ENCODE assay signal across 8 cellular contexts in the genomic region with DNA sequence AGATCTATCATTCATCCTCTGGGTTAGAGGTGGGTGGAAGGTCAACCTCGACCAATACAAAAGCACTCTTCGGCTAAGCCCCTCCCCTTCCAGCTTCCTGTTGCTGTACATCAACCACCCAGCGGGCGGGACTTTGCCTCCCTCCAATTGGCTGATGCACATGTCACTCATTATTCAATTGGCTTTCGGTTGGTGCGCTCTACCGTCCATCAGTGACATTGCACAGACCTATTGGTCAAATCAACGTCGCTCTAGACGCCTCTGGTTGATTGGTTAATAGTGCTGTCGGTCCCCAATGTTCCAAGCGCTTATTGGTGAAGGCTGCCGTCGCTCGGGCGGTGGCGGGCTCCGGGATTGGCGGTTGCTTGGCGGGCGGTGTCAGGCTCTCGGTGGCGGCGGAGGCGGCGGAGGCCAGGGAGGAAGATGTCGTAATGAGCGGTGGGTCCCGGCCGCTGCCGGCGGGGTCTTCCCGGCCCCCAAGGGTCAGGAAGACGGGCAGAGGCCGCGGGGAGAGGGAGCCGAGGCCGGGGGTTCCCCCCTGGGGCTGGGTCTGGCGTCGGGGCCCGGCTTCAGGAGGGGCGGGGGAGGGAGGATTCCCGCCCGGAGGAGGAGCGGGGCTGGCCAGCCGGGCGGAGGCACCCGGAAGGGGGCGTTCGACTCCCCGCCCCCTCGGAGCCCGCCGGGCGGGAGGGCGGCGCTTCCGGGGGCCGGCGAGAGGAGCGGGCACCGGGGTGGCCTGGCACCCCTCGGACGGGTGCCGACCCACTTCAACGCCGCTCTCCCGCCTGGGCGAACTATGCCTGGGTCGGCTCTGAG.
DNase-seq lines count a peak whose midpoint lies in the region; ATAC-seq, FAIRE-seq and TF ChIP-seq lines count a peak whose summit lies in the region.

A gene (plus strand): TSS at position 381 of the 816 bp plus-strand sequence. CDS start 51 bp downstream, at position 432.

- FAIRE-seq in islet of Langerhans (lab: Jason Lieb, UNC): peak; percentile 92

- no peak for TF ChIP-seq CTCF in AG09319 (IDR thresholded peaks at IDR 0.05; ENCODE audit: low read depth, low read length)

- peak; percentile 100 for DNase-seq in AG09319 (ENCODE audit: extremely low read depth, low read depth)
- DNase-seq in NCI-H446 treated with DMSO at 0.1 percent for 48 hours (lab: John Stamatoyannopoulos, UW): peak; percentile 99
- peak; percentile 100 for DNase-seq in cerebellar cortex (ENCODE audit: low spot score)
- DNase-seq in stimulated activated CD4-positive, alpha-beta T cell treated with anti-CD3 and anti-CD28 coated beads, Interleukin-12 subunit alpha, Interleukin-12 subunit beta, amount 100 ng/mL, for 4 hours: peak; percentile 96

- ATAC-seq in GM19035 (IDR thresholded peaks at IDR 0.05; ENCODE audit: unreplicated experiment) (peak; percentile 92), HG03354 (IDR thresholded peaks at IDR 0.05; ENCODE audit: poor library complexity, severe bottlenecking, unreplicated experiment) (peak; percentile 90)
- peak; percentile 91 to 94 for ATAC-seq in activated CD4-positive, CD25-positive, alpha-beta regulatory T cell treated with anti-CD3 and anti-CD28 coated beads, Interleukin-2, amount 50 U/mL, for 24 hours

Comparison
In these comparisons a context has a peak if more than half of its experiments do, and no peak if none do; other contexts are left out.
1. Peak in every context shown above with its lines: DNase-seq and ATAC-seq.